In genomic region chr11:97770570-97770969, GRCh38 we compare ENCODE assay signal across 23 cellular contexts.
"Had no signal": no experiment of that assay in that cellular context is flagged by ENCODE, and none has a peak within 500 bp of the region (broad histone marks: within the 10 kb centered on the region; RNA-seq: fewer than 3 reads in every experiment).

No MANE protein-coding gene starts in this region.

- H3K27ac Mint-ChIP-seq: dendritic cell treated with granulocyte-macrophage colony-stimulating factor and Interleukin-4, amounts not matched to agents 40 ng/mL and 50 ng/mL, for 4 days; effector memory CD8-positive, alpha-beta T cell; endodermal cell; immature natural killer cell; naive thymus-derived CD4-positive, alpha-beta T cell had no signal

- DNase-seq: colonic mucosa; cortex of kidney; effector CD8-positive, alpha-beta T cell; effector memory CD8-positive, alpha-beta T cell; endodermal cell; erythroblast; esophagus squamous epithelium; foreskin fibroblast; foreskin melanocyte; gastrocnemius medialis; heart left ventricle; hypothalamus; immature natural killer cell; left cardiac atrium; left lung; lower lobe of right lung; mesenchymal stem cell; midbrain; naive thymus-derived CD4-positive, alpha-beta T cell had no signal

- H3K27ac ChIP-seq: colonic mucosa, epithelial cell of prostate, esophagus squamous epithelium, gastrocnemius medialis, heart left ventricle, hepatocyte, left lung, lower lobe of right lung had no signal

- H3K27me3 ChIP-seq: colonic mucosa, esophagus squamous epithelium, gastrocnemius medialis, heart left ventricle, hepatocyte, left lung had no signal

- H2AFZ ChIP-seq: hepatocyte had no signal

- ATAC-seq: effector memory CD8-positive, alpha-beta T cell; esophagus mucosa; gastrocnemius medialis; left cardiac atrium; left lung; lower lobe of right lung; naive thymus-derived CD4-positive, alpha-beta T cell had no signal

- H3K4me1 ChIP-seq: colonic mucosa, esophagus squamous epithelium, gastrocnemius medialis, left lung, lower lobe of right lung had no signal

- H3K4me2 ChIP-seq: hepatocyte had no signal

- H3K9me3 ChIP-seq: colonic mucosa, esophagus squamous epithelium, gastrocnemius medialis, heart left ventricle, left lung, lower lobe of right lung had no signal

- H3K36me3 ChIP-seq: colonic mucosa, esophagus squamous epithelium, gastrocnemius medialis, heart left ventricle, left lung, lower lobe of right lung had no signal

- H3K36me3 Mint-ChIP-seq: immature natural killer cell; naive thymus-derived CD4-positive, alpha-beta T cell had no signal

- H3K4me3 Mint-ChIP-seq: dendritic cell treated with granulocyte-macrophage colony-stimulating factor and Interleukin-4, amounts not matched to agents 40 ng/mL and 50 ng/mL, for 4 days; effector memory CD8-positive, alpha-beta T cell; endodermal cell; immature natural killer cell; naive thymus-derived CD4-positive, alpha-beta T cell had no signal

- H3K4me3 ChIP-seq: colonic mucosa, esophagus squamous epithelium, gastrocnemius medialis, heart left ventricle, hepatocyte, left lung, lower lobe of right lung had no signal

- H3K27me3 Mint-ChIP-seq: dendritic cell treated with granulocyte-macrophage colony-stimulating factor and Interleukin-4, amounts not matched to agents 40 ng/mL and 50 ng/mL, for 4 days; effector memory CD8-positive, alpha-beta T cell; naive thymus-derived CD4-positive, alpha-beta T cell had no signal

- H3K79me2 ChIP-seq: hepatocyte had no signal

- H3K4me1 Mint-ChIP-seq: endodermal cell; immature natural killer cell; naive thymus-derived CD4-positive, alpha-beta T cell had no signal
